Comparison of ENCODE assay signal across 1 cellular context in genomic region chr22:21624120-21624879, GRCh38.
TF ChIP-seq lines count a peak whose summit lies in the region.

No MANE protein-coding gene starts in this region.

TF ChIP-seq in K562, 482 proteins besides CTCF, POLR2A, EP300 and RAD21 (continued from another document):
- TF ChIP-seq STAT6 (CRISPR knock-in tag; IDR thresholded peaks at IDR 0.05): peak; percentile 77; the same call in 1 of the 2 replicates
- TF ChIP-seq ZNF444 (CRISPR knock-in tag; IDR thresholded peaks at IDR 0.05): no peak
- no peak for TF ChIP-seq FOXK2 (conservative IDR thresholded peaks at IDR 0.05 in 1 of 2, IDR thresholded peaks at IDR 0.05 in 1 of 2; ENCODE audit: low read depth in 2 of 2)
- no peak for TF ChIP-seq CREB1 (IDR thresholded peaks at IDR 0.05)
- TF ChIP-seq CREB1 (CRISPR knock-in tag; IDR thresholded peaks at IDR 0.05): no peak
- no peak for TF ChIP-seq CXXC5 (CRISPR knock-in tag; IDR thresholded peaks at IDR 0.05)
- TF ChIP-seq CHD7 (IDR thresholded peaks at IDR 0.05; ENCODE audit: low read depth, low read length): no peak
- no peak for TF ChIP-seq STAT5B (CRISPR knock-in tag; IDR thresholded peaks at IDR 0.05)
